In the genomic region with DNA sequence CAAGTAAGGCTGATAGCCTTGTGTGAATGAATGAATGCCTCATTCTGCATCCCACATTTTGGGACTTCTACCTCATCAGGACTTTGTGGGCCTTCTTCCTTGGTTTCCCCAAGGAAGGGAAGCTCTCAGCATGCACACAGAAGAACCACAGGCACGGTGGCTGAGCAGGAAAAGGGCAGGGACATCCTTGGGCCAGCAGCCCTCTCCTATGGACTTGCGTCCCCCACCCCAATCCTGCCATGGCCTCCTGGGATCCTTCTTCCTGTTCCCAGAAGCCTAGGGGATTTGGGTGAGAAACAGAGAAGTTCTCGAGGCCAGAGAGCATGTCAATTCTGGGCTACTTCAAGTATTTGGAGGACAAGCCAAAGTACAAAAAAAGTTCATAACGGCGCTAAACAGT, we compare ENCODE assay signal across 16 cellular contexts.
"Had no signal": no experiment of that assay in that cellular context is flagged by ENCODE, and none has a peak within 500 bp of the region (broad histone marks: within the 10 kb centered on the region; RNA-seq: fewer than 3 reads in every experiment).

No MANE protein-coding gene starts in this region.

- ATAC-seq: activated CD4-positive, CD25-positive, alpha-beta regulatory T cell treated with anti-CD3 and anti-CD28 coated beads, Interleukin-2, amount 50 U/mL, for 24 hours; left lobe of liver; T-helper 17 cell had no signal

- H3K27ac Mint-ChIP-seq: activated CD4-positive, alpha-beta memory T cell treated with anti-CD3 and anti-CD28 coated beads for 36 hours; activated naive CD4-positive, alpha-beta T cell treated with anti-CD3 and anti-CD28 coated beads, Interleukin-2, amount 10 ng/mL, durations not matched to agents 7 days and 5 days; activated T-helper 2 cell treated with anti-CD3 and anti-CD28 coated beads, Interferon-gamma antibody, Interleukin-2, Interleukin-4, amounts not matched to agents 10 μg/mL and 5 μg/mL and 100 μg/mL, durations not matched to agents 14 hours and 24 hours and 36 hours; T-helper 17 cell; type B pancreatic cell had no signal

- H3K9me3 Mint-ChIP-seq: activated CD4-positive, alpha-beta memory T cell treated with anti-CD3 and anti-CD28 coated beads for 36 hours; activated naive CD4-positive, alpha-beta T cell treated with anti-CD3 and anti-CD28 coated beads, Interleukin-2, amount 10 ng/mL, durations not matched to agents 7 days and 5 days; activated T-helper 2 cell treated with anti-CD3 and anti-CD28 coated beads, Interferon-gamma antibody, Interleukin-2, Interleukin-4, amounts not matched to agents 10 μg/mL and 5 μg/mL and 100 μg/mL, durations not matched to agents 14 hours and 24 hours and 36 hours; neural crest cell; type B pancreatic cell had no signal

- H3K4me3 Mint-ChIP-seq: activated CD4-positive, alpha-beta memory T cell treated with anti-CD3 and anti-CD28 coated beads for 36 hours; activated naive CD4-positive, alpha-beta T cell treated with anti-CD3 and anti-CD28 coated beads, Interleukin-2, amount 10 ng/mL, durations not matched to agents 7 days and 5 days; neural crest cell; T-helper 17 cell; type B pancreatic cell had no signal

- H3K9me3 ChIP-seq: esophagus squamous epithelium, suprapubic skin had no signal

- H3K27ac ChIP-seq: parathyroid adenoma, suprapubic skin had no signal

- H3K4me3 ChIP-seq: esophagus squamous epithelium, suprapubic skin had no signal

- H3K4me1 ChIP-seq: parathyroid adenoma had no signal

- DNase-seq: activated CD4-positive, alpha-beta memory T cell treated with anti-CD3 and anti-CD28 coated beads for 36 hours; activated CD8-positive, alpha-beta memory T cell treated with anti-CD3 and anti-CD28 coated beads, Interleukin-2, amount 50 U/mL, for 48 hours; activated naive CD4-positive, alpha-beta T cell treated with anti-CD3 and anti-CD28 coated beads, Interleukin-2, amount 10 ng/mL, durations not matched to agents 7 days and 5 days; esophagus squamous epithelium; foreskin fibroblast; glutamatergic neuron; retina; SHP77 treated with DMSO at 0.1 percent for 48 hours; T-helper 17 cell had no signal

- H3K27me3 Mint-ChIP-seq: activated CD4-positive, alpha-beta memory T cell treated with anti-CD3 and anti-CD28 coated beads for 36 hours; activated naive CD4-positive, alpha-beta T cell treated with anti-CD3 and anti-CD28 coated beads, Interleukin-2, amount 10 ng/mL, durations not matched to agents 7 days and 5 days; T-helper 17 cell; type B pancreatic cell had no signal

- H3K27me3 ChIP-seq: esophagus squamous epithelium, suprapubic skin had no signal

- H3K36me3 Mint-ChIP-seq: type B pancreatic cell had no signal
